Comparison of ENCODE assay signal across 14 cellular contexts in genomic region chr2:37388074-37388473, GRCh38. TPM values are rescaled to one million over a fixed set of nuclear protein-coding genes. Genes with fewer than 3 reads are reported as not detected.
DNase-seq lines count a peak whose midpoint lies in the region; FAIRE-seq and TF ChIP-seq lines count a peak whose summit lies in the region.
"Had no signal": no experiment of that assay in that cellular context is flagged by ENCODE, and none has a peak within 500 bp of the region (broad histone marks: within the 10 kb centered on the region; RNA-seq: fewer than 3 reads in every experiment).

No MANE protein-coding gene starts in this region.

- H3K4me3 ChIP-seq in astrocyte of the spinal cord (ENCODE audit: low read depth, low read length) (no peak overlapping the region), foreskin fibroblast (ENCODE audit: low read depth in 1 of 2, low read length in 2 of 2) (no peak overlapping the region)
- H3K4me3 ChIP-seq: left lung, prostate gland had no signal

- DNase-seq in A172 (ENCODE audit: low spot score): peak; percentile 16
- DNase-seq in HCEC 1CT: peak; percentile 87
- peak; percentile 42 for DNase-seq in astrocyte of the spinal cord (ENCODE audit: low read depth, low spot score)
- peak; percentile 92 to 93 for DNase-seq in foreskin fibroblast
- DNase-seq in RPMI8226: no peak
- DNase-seq in RCC 7860 (ENCODE audit: low spot score): no peak
- DNase-seq in DMS114 treated with DMSO at 0.1 percent for 48 hours (lab: John Stamatoyannopoulos, UW; ENCODE audit: unreplicated experiment): no peak
- DNase-seq in T-helper 2 cell: no peak
- DNase-seq: activated naive CD4-positive, alpha-beta T cell treated with anti-CD3 and anti-CD28 coated beads for 36 hours; hippocampal formation; left lung; NCI-H2107; T-helper 17 cell had no signal

- TF ChIP-seq CTCF in astrocyte of the spinal cord (IDR thresholded peaks at IDR 0.05; ENCODE audit: low read depth, low read length): no peak
- TF ChIP-seq CTCF in foreskin fibroblast (IDR thresholded peaks at IDR 0.05; ENCODE audit: low read depth, low read length): no peak

- no peak for FAIRE-seq in RCC 7860 (lab: Jason Lieb, UNC)

- in situ Hi-C loops in astrocyte of the spinal cord (cut with HindIII; ENCODE audit: low sequenced_read_pairs): no loop called here

RNA-seq across cellular contexts. Expression of gene QPCT, which starts 43.6 kb away (rescaled TPM):
- total RNA-seq in A172 (2014; rRNA removed; shearing (Covaris generic)): 18.4 and 21.6 TPM in 2 replicates

Comparison
In these comparisons a context has a peak if more than half of its experiments do, and no peak if none do; other contexts are left out.
1. DNase-seq: peak in A172 (single experiment), HCEC 1CT (single experiment), astrocyte of the spinal cord (single experiment) and foreskin fibroblast (2 of 2); none in RPMI8226 (single experiment), RCC 7860 (single experiment), DMS114 treated with DMSO at 0.1 percent for 48 hours (single experiment) and T-helper 2 cell (0 of 5).